ENCODE assay signal across 8 cellular contexts in genomic region chr1:65066379-65066765, GRCh38.
A peak's percentile ranks its signal among the peaks of the same experiment; 100 is the strongest.
DNase-seq lines count a peak whose midpoint lies in the region; ATAC-seq, FAIRE-seq and TF ChIP-seq lines count a peak whose summit lies in the region.

No MANE protein-coding gene starts in this region.

- H3F3A ChIP-seq in GM23248 (ENCODE audit: insufficient read depth) = peaks cover 6% of the 10 kb centered on the region; the same call in 1 of the 2 replicates

- H3K4me2 ChIP-seq in A549 = peak overlapping the region; percentile 95
- H3K4me2 ChIP-seq in GM23248 (ENCODE audit: unreplicated experiment) = peak overlapping the region; percentile 82
- peak overlapping the region; percentile 99 for H3K4me2 ChIP-seq in skeletal muscle satellite cell (ENCODE audit: low read length)

- peak overlapping the region; percentile 92 for H3K9ac ChIP-seq in GM23248
- peak overlapping the region; percentile 79 for H3K9ac ChIP-seq in skeletal muscle satellite cell (ENCODE audit: low read depth, low read length)

- H3K9me3 ChIP-seq in A549 (no peaks in the 10 kb centered on the region), GM23248 (ENCODE audit: low read depth) (no peaks in the 10 kb centered on the region), cardiac muscle cell (ENCODE audit: low read depth) (no peaks in the 10 kb centered on the region), skeletal muscle satellite cell (replicated peaks; ENCODE audit: low read length) (no peaks in the 10 kb centered on the region)

- POLR2A ChIA-PET in A549 (lab: Yijun Ruan, JAX) = no interaction called here

- peaks cover 13% of the 10 kb centered on the region; the same call in 2 of the 3 replicates for H3K4me1 ChIP-seq in A549
- peaks cover 15% of the 10 kb centered on the region; the same call in 1 of the 2 replicates for H3K4me1 ChIP-seq in GM23248 (ENCODE audit: insufficient read depth)
- peaks cover 28% of the 10 kb centered on the region for H3K4me1 ChIP-seq in cardiac muscle cell (ENCODE audit: low read depth)
- peaks cover 4% of the 10 kb centered on the region for H3K4me1 ChIP-seq in skeletal muscle satellite cell (ENCODE audit: control insufficient read depth, insufficient read depth, low read length)

- H3K9me2 ChIP-seq in GM23248 (ENCODE audit: insufficient read depth) = no peaks in the 10 kb centered on the region

- H3K36me3 ChIP-seq in GM23248 (ENCODE audit: low read depth) = no peaks in the 10 kb centered on the region
- H3K36me3 ChIP-seq in cardiac muscle cell = no peaks in the 10 kb centered on the region
- H3K36me3 ChIP-seq in skeletal muscle satellite cell (ENCODE audit: insufficient read depth, low read length) = no peaks in the 10 kb centered on the region

- in situ Hi-C loops in GM23248 (cut with MboI) = loop anchor here (25.0 kb wide), 1 partner anchor 146 kb away; no protein-coding TSS in a partner anchor

- no peak for TF ChIP-seq POLR2A in A549 (IDR thresholded peaks at IDR 0.05; ENCODE audit: low read length)

- FAIRE-seq in A549 (lab: Jason Lieb, UNC) = no peak

- H3K79me2 ChIP-seq in GM23248 (ENCODE audit: insufficient read depth) = peaks cover 13% of the 10 kb centered on the region

- H4K20me1 ChIP-seq in GM23248 (ENCODE audit: insufficient read depth) = no peaks in the 10 kb centered on the region

- no peak for TF ChIP-seq EP300 in A549 (IDR thresholded peaks at IDR 0.05)

- DNase-seq in A549 (ENCODE audit: low read depth in 1 of 2, low spot score in 1 of 2) (peak in 1 of 2 experiments; percentile 16), GM23248 (no peak), cardiac muscle cell (ENCODE audit: low read depth in 1 of 2, low spot score in 1 of 2) (no peak), NCI-H2081 treated with DMSO at 0.1 percent for 48 hours (lab: John Stamatoyannopoulos, UW) (no peak), AML-193 (lab: John Stamatoyannopoulos, UW) (no peak)

- TF ChIP-seq CTCF in A549 (IDR thresholded peaks at IDR 0.05) = no peak
- TF ChIP-seq CTCF in WI38 (IDR thresholded peaks at IDR 0.05; ENCODE audit: low read depth, low read length) = no peak
- no peak for TF ChIP-seq CTCF in cardiac muscle cell (IDR thresholded peaks at IDR 0.05; ENCODE audit: low read depth, low read length)

- peak overlapping the region; percentile 85 for H2AFZ ChIP-seq in GM23248

- H3K27ac ChIP-seq in A549 = peak overlapping the region; percentile 73 to 99
- H3K27ac ChIP-seq in GM23248 = peak overlapping the region; percentile 68
- no peak overlapping the region for H3K27ac ChIP-seq in cardiac muscle cell

- peak overlapping the region; percentile 81 for H3K4me3 ChIP-seq in A549
- H3K4me3 ChIP-seq in GM23248 = peak overlapping the region; percentile 84
- peak overlapping the region; percentile 59 for H3K4me3 ChIP-seq in WI38 (ENCODE audit: low read depth, low read length)
- peak overlapping the region; percentile 91 for H3K4me3 ChIP-seq in cardiac muscle cell
- peak overlapping the region; percentile 82 for H3K4me3 ChIP-seq in skeletal muscle satellite cell (ENCODE audit: low read length)

- H3K27me3 ChIP-seq in GM23248 (replicated peaks; ENCODE audit: insufficient read depth) (no peaks in the 10 kb centered on the region), cardiac muscle cell (no peaks in the 10 kb centered on the region), skeletal muscle satellite cell (ENCODE audit: control insufficient read depth, insufficient read depth, low read length) (peaks cover 12% of the 10 kb centered on the region)

- WGBS in A549 (ENCODE audit: missing lambda C conversion rate) = under 1% methylated on average over 33 of the region's 34 CpGs
- 1 to 2% methylated on average over 23 to 34 of the region's 34 CpGs for WGBS in GM23248 (ENCODE audit: low coverage in 1 of 2, low lambda C conversion rate in 2 of 2, missing lambda C conversion rate in 2 of 2), 2 experiments

- no peak for TF ChIP-seq RAD21 in A549 (conservative IDR thresholded peaks at IDR 0.05 in 1 of 2, IDR thresholded peaks at IDR 0.05 in 1 of 2)

- CTCF ChIA-PET in A549 (lab: Yijun Ruan, JAX) = interaction anchor here (0.7 to 3.4 kb wide), 4 partner anchors 10 to 621 kb away, joined by 3 to 18 read pairs (median 10); partner anchors contain the start of gene DNAJC6

- no peak; a peak in 2 of 6 replicates for ATAC-seq in A549
- ATAC-seq in HG03432 (IDR thresholded peaks at IDR 0.05; ENCODE audit: unreplicated experiment) = no peak

TF ChIP-seq in A549, 52 proteins besides CTCF, POLR2A, EP300 and RAD21:
- no peak for TF ChIP-seq FOXS1 (CRISPR knock-in tag; IDR thresholded peaks at IDR 0.05)
